ENCODE assay signal across 1 cellular context in the genomic region with DNA sequence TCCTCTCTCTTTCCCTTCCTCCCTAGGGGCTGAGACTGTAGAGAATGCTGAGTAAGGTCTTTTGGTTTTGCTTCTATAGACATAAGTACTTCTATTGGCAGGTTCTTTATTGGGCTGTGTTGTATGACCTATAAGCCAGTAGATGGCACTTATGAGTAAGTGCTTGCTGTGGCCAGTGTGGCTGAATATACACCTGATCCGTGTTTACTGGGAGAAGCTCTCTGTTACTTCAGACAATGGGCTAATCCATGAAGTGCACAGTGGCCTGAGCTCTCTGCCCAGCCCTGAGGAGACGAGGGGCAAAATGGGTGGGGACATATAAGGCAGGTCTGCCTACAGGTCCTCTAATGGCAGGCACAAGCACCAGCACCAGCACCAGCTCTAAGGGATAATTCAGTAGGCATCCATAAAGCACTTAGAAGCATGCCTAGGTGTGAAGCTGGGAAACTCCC.
TF ChIP-seq lines count a peak whose summit lies in the region.

No MANE protein-coding gene starts in this region.

TF ChIP-seq in HepG2, 621 proteins besides CTCF, POLR2A, EP300 and RAD21 (continued from another document):
- TF ChIP-seq, protein P1, sequence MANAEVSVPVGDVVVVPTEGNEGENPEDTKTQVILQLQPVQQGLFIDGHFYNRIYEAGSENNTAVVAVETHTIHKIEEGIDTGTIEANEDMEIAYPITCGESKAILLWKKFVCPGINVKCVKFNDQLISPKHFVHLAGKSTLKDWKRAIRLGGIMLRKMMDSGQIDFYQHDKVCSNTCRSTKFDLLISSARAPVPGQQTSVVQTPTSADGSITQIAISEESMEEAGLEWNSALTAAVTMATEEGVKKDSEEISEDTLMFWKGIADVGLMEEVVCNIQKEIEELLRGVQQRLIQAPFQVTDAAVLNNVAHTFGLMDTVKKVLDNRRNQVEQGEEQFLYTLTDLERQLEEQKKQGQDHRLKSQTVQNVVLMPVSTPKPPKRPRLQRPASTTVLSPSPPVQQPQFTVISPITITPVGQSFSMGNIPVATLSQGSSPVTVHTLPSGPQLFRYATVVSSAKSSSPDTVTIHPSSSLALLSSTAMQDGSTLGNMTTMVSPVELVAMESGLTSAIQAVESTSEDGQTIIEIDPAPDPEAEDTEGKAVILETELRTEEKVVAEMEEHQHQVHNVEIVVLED (CRISPR knock-in tag; IDR thresholded peaks at IDR 0.05; ENCODE audit: borderline replicate concordance): no peak
- no peak for TF ChIP-seq HNF4A (CRISPR knock-in tag; IDR thresholded peaks at IDR 0.05)
- no peak for TF ChIP-seq ZNF30 (CRISPR knock-in tag; IDR thresholded peaks at IDR 0.05)
- TF ChIP-seq, protein P2, sequence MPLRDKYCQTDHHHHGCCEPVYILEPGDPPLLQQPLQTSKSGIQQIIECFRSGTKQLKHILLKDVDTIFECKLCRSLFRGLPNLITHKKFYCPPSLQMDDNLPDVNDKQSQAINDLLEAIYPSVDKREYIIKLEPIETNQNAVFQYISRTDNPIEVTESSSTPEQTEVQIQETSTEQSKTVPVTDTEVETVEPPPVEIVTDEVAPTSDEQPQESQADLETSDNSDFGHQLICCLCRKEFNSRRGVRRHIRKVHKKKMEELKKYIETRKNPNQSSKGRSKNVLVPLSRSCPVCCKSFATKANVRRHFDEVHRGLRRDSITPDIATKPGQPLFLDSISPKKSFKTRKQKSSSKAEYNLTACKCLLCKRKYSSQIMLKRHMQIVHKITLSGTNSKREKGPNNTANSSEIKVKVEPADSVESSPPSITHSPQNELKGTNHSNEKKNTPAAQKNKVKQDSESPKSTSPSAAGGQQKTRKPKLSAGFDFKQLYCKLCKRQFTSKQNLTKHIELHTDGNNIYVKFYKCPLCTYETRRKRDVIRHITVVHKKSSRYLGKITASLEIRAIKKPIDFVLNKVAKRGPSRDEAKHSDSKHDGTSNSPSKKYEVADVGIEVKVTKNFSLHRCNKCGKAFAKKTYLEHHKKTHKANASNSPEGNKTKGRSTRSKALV (CRISPR knock-in tag; IDR thresholded peaks at IDR 0.05): no peak
- no peak for TF ChIP-seq ZNF7 (CRISPR knock-in tag; IDR thresholded peaks at IDR 0.05)
- TF ChIP-seq NBN (conservative IDR thresholded peaks at IDR 0.05): no peak
- TF ChIP-seq, protein P3, sequence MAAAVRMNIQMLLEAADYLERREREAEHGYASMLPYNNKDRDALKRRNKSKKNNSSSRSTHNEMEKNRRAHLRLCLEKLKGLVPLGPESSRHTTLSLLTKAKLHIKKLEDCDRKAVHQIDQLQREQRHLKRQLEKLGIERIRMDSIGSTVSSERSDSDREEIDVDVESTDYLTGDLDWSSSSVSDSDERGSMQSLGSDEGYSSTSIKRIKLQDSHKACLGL (CRISPR knock-in tag; IDR thresholded peaks at IDR 0.05): no peak
- no peak for TF ChIP-seq ZNF782 (CRISPR knock-in tag; IDR thresholded peaks at IDR 0.05; ENCODE audit: borderline replicate concordance)
- no peak for TF ChIP-seq ZFP36L2 (CRISPR knock-in tag; IDR thresholded peaks at IDR 0.05)
